Comparison of ENCODE assay signal across 23 cellular contexts in the genomic region with DNA sequence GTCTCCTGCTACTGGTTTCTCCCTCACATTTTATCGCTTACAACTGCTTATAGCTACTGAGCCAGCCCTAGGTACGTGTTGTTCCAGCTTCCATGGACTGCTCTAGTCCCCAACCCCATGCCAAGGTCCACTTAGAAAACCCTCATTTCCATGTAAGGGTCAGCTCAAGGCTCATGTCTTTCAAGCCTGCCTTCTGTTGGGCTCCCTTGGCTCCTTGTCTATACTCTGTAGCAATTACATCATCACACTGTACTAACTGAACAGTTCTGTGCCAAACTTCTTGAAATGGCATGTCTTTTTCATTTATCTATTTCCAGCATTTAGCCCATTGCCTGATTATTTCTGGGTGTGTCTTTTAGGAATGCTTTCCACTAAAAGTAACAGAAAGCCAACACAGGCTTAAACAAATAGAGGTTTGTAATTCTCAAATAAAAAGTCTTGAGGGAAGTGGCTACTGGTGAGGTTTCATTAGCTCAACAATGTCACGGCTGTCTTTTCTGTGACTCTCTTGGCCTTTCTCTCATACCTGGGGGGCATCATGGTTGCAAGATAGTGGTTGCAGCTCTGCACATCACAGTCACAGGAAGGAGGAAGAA.
A peak's percentile ranks its signal among the peaks of the same experiment; 100 is the strongest.
DNase-seq lines count a peak whose midpoint lies in the region; ATAC-seq and TF ChIP-seq lines count a peak whose summit lies in the region.
"Had no signal": no experiment of that assay in that cellular context is flagged by ENCODE, and none has a peak within 500 bp of the region (broad histone marks: within the 10 kb centered on the region; RNA-seq: fewer than 3 reads in every experiment).

No MANE protein-coding gene starts in this region.

- H3K27ac Mint-ChIP-seq in neural progenitor cell = peak overlapping the region; percentile 5
- H3K27ac Mint-ChIP-seq: CD14-positive monocyte; CD8-positive, alpha-beta memory T cell; T-cell had no signal

- no peak overlapping the region for H3K4me3 Mint-ChIP-seq in neural progenitor cell
- H3K4me3 Mint-ChIP-seq: CD14-positive monocyte; CD8-positive, alpha-beta memory T cell; T-cell had no signal

- in situ Hi-C loops in GM23248 (cut with MboI) = no loop called here

- DNase-seq in GM23248 (peak; percentile 3), astrocyte of the hippocampus (ENCODE audit: low read depth, low spot score) (peak; percentile 19), neural progenitor cell (ENCODE audit: low spot score) (no peak)
- DNase-seq in effector memory CD4-positive, alpha-beta T cell = no peak
- DNase-seq: BE2C; Calu3; CD8-positive, alpha-beta memory T cell; DND-41; H7; Karpas-422; NCI-H1092 treated with DMSO at 0.1 percent for 48 hours; NCI-H146; NCI-H1930; NCI-H2107; NCI-H69; SJCRH30; T-cell had no signal

- H3K27ac ChIP-seq in GM23248 (no peak overlapping the region), neural progenitor cell (no peak overlapping the region)
- no peak overlapping the region for H3K27ac ChIP-seq in effector memory CD4-positive, alpha-beta T cell (ENCODE audit: insufficient read depth, low read length, poor library complexity, severe bottlenecking)
- H3K27ac ChIP-seq: SJCRH30 had no signal

- peaks cover 31% of the 10 kb centered on the region for H3K36me3 Mint-ChIP-seq in neural progenitor cell
- H3K36me3 Mint-ChIP-seq: CD14-positive monocyte, T-cell had no signal

- no peaks in the 10 kb centered on the region for H3K9me2 ChIP-seq in GM23248 (ENCODE audit: insufficient read depth)

- H3K9me3 ChIP-seq in GM23248 (ENCODE audit: low read depth) (no peaks in the 10 kb centered on the region), neural progenitor cell (ENCODE audit: low read depth) (peaks cover 18% of the 10 kb centered on the region)
- no peaks in the 10 kb centered on the region for H3K9me3 ChIP-seq in effector memory CD4-positive, alpha-beta T cell (ENCODE audit: control insufficient read depth, low read length)
- H3K9me3 ChIP-seq: BE2C, SJCRH30 had no signal

- H4K20me1 ChIP-seq in GM23248 (ENCODE audit: insufficient read depth) (no peaks in the 10 kb centered on the region), neural progenitor cell (ENCODE audit: low read depth) (no peaks in the 10 kb centered on the region)

- H3F3A ChIP-seq in GM23248 (ENCODE audit: insufficient read depth) = no peaks in the 10 kb centered on the region
- H3F3A ChIP-seq in neural progenitor cell (ENCODE audit: low read depth) = no peaks in the 10 kb centered on the region

- H3K4me2 ChIP-seq in GM23248 (ENCODE audit: unreplicated experiment) (no peak overlapping the region), neural progenitor cell (no peak overlapping the region)

- H3K79me2 ChIP-seq in GM23248 (ENCODE audit: insufficient read depth) (no peaks in the 10 kb centered on the region), neural progenitor cell (ENCODE audit: low read depth) (no peaks in the 10 kb centered on the region)

- ATAC-seq in GM21515 (IDR thresholded peaks at IDR 0.05; ENCODE audit: unreplicated experiment) (no peak), HG02588 (IDR thresholded peaks at IDR 0.05; ENCODE audit: unreplicated experiment) (no peak), HG02610 (IDR thresholded peaks at IDR 0.05; ENCODE audit: unreplicated experiment) (no peak)
- ATAC-seq: HepG2, Right ventricle myocardium inferior, T-cell had no signal

- WGBS in GM23248 (ENCODE audit: low coverage in 1 of 2, low lambda C conversion rate in 2 of 2, missing lambda C conversion rate in 2 of 2), 2 experiments = 21 to 22% methylated on average over 3 of the region's 3 CpGs

- H3K9ac ChIP-seq in GM23248 (no peak overlapping the region), neural progenitor cell (no peak overlapping the region)

- peaks cover 39% of the 10 kb centered on the region for H3K9me3 Mint-ChIP-seq in neural progenitor cell

- H2AFZ ChIP-seq in GM23248 = no peak overlapping the region
- H2AFZ ChIP-seq in neural progenitor cell (replicated peaks) = peak overlapping the region; percentile 81

- peaks cover 4% of the 10 kb centered on the region for H3K27me3 Mint-ChIP-seq in neural progenitor cell (ENCODE audit: insufficient read depth, low read depth)
- H3K27me3 Mint-ChIP-seq: T-cell had no signal

- H3K4me3 ChIP-seq in GM23248 (no peak overlapping the region), neural progenitor cell (no peak overlapping the region)
- no peak overlapping the region for H3K4me3 ChIP-seq in effector memory CD4-positive, alpha-beta T cell (ENCODE audit: insufficient read depth, low read depth, low read length, poor library complexity, severe bottlenecking)
- H3K4me3 ChIP-seq: SJCRH30 had no signal

- H3K27me3 ChIP-seq in GM23248 (replicated peaks; ENCODE audit: insufficient read depth) (no peaks in the 10 kb centered on the region; the same call in 1 of the 2 replicates), neural progenitor cell (no peaks in the 10 kb centered on the region)
- no peaks in the 10 kb centered on the region for H3K27me3 ChIP-seq in effector memory CD4-positive, alpha-beta T cell (replicated peaks; ENCODE audit: control insufficient read depth, insufficient read depth, low read length, poor library complexity, severe bottlenecking)
- H3K27me3 ChIP-seq: BE2C, SJCRH30 had no signal

- peaks cover 7% of the 10 kb centered on the region for H3K4me1 Mint-ChIP-seq in neural progenitor cell
- H3K4me1 Mint-ChIP-seq: CD14-positive monocyte; CD8-positive, alpha-beta memory T cell; T-cell had no signal

- TF ChIP-seq CTCF in neural progenitor cell (IDR thresholded peaks at IDR 0.05) = no peak

- H3K4me1 ChIP-seq in GM23248 (ENCODE audit: insufficient read depth) (no peaks in the 10 kb centered on the region), neural progenitor cell (no peaks in the 10 kb centered on the region)
- H3K4me1 ChIP-seq in effector memory CD4-positive, alpha-beta T cell (ENCODE audit: control insufficient read depth, insufficient read depth, low read length, poor library complexity, severe bottlenecking) = no peaks in the 10 kb centered on the region
- H3K4me1 ChIP-seq: BE2C, SJCRH30 had no signal

- H3K36me3 ChIP-seq in GM23248 (ENCODE audit: low read depth) = no peaks in the 10 kb centered on the region
- no peaks in the 10 kb centered on the region for H3K36me3 ChIP-seq in neural progenitor cell
- no peaks in the 10 kb centered on the region for H3K36me3 ChIP-seq in effector memory CD4-positive, alpha-beta T cell (ENCODE audit: control insufficient read depth, insufficient read depth, low read length)
- H3K36me3 ChIP-seq: BE2C, SJCRH30 had no signal

Comparison
In these comparisons a context has a peak if more than half of its experiments do, and no peak if none do; other contexts are left out.
1. DNase-seq: peak in GM23248 (single experiment) and astrocyte of the hippocampus (single experiment); none in neural progenitor cell (single experiment) and effector memory CD4-positive, alpha-beta T cell (0 of 3).